In the genomic region with DNA sequence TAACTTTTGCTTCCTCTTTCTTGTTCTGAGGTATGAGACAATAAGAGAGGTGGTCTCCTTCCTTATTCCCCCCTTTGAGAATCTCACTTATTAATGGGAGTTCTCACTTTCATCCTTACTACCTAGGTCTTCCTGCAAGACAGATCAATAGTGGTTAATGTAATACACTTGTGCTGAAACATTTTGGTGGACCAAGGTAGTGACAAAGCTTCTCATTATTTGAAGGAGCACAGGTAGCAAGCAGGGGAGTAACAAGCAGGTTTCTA, we compare ENCODE assay signal across 11 cellular contexts.
"Had no signal": no experiment of that assay in that cellular context is flagged by ENCODE, and none has a peak within 500 bp of the region (broad histone marks: within the 10 kb centered on the region; RNA-seq: fewer than 3 reads in every experiment).

No MANE protein-coding gene starts in this region.

- H3K27me3 ChIP-seq: tibial artery had no signal

- H3K27ac ChIP-seq: tibial artery had no signal

- H3K4me1 ChIP-seq: tibial artery had no signal

- ATAC-seq: natural killer cell had no signal

- DNase-seq: activated CD4-positive, alpha-beta T cell treated with anti-CD3 and anti-CD28 coated beads, Interleukin-2, amount 50 U/mL, for 4 hours; activated naive CD8-positive, alpha-beta T cell treated with anti-CD3 and anti-CD28 coated beads for 36 hours; activated T-cell treated with anti-CD3 and anti-CD28 coated beads, Interleukin-2, amount 50 U/mL, for 1 hour; aorta; foreskin melanocyte; head of caudate nucleus; natural killer cell; posterior cingulate gyrus; small intestine; T-helper 2 cell; tibial artery had no signal

- H3K4me3 ChIP-seq: tibial artery had no signal
